Comparison of ENCODE assay signal across 3 cellular contexts in genomic region chrX:147522986-147523385, GRCh38.
"Had no signal": no experiment of that assay in that cellular context is flagged by ENCODE, and none has a peak within 500 bp of the region (broad histone marks: within the 10 kb centered on the region; RNA-seq: fewer than 3 reads in every experiment).

No MANE protein-coding gene starts in this region.

- DNase-seq: GDM1, GF-D8 had no signal

- H3K4me3 ChIP-seq: GM12878 had no signal

- ATAC-seq: GM12878 had no signal
